Comparison of ENCODE assay signal across 8 cellular contexts in genomic region chr22:36977947-36978660, GRCh38. TPM values are rescaled to one million over a fixed set of nuclear protein-coding genes. Genes with fewer than 3 reads are reported as not detected.
DNase-seq lines count a peak whose midpoint lies in the region; FAIRE-seq and TF ChIP-seq lines count a peak whose summit lies in the region.

No MANE protein-coding gene starts in this region.

- no peak overlapping the region for H4K91ac ChIP-seq in trophoblast cell (ENCODE audit: low read depth, low read length)

- peaks cover 7% of the 10 kb centered on the region for H3K4me1 Mint-ChIP-seq in activated naive CD8-positive, alpha-beta T cell (ENCODE audit: low read depth)

- H3K4me1 ChIP-seq in cardiac muscle cell (ENCODE audit: low read depth) (no peaks in the 10 kb centered on the region), trophoblast cell (ENCODE audit: control insufficient read depth in 1 of 2, insufficient read depth in 2 of 2, low read length in 2 of 2) (peaks cover 0 to 2% of the 10 kb centered on the region in 2 experiments), tibial nerve (peaks cover 0 to 11% (median 2%) of the 10 kb centered on the region in 4 donors)

- H3K4me3 ChIP-seq in cardiac muscle cell: peak overlapping the region; percentile 23
- no peak overlapping the region for H3K4me3 ChIP-seq in trophoblast cell (ENCODE audit: low read depth, low read length)
- peak overlapping the region; percentile 24 to 45 (median 34) for H3K4me3 ChIP-seq in tibial nerve

- H3K23ac ChIP-seq in trophoblast cell (ENCODE audit: low read length): no peak overlapping the region

- no peaks in the 10 kb centered on the region for H3K79me2 ChIP-seq in trophoblast cell (ENCODE audit: control insufficient read depth, insufficient read depth, low read length, poor library complexity)

- H3K27ac ChIP-seq in cardiac muscle cell (no peak overlapping the region), trophoblast cell (ENCODE audit: low read depth, low read length) (no peak overlapping the region), tibial nerve (peak overlapping the region in 1 of 4 donors; percentile 44)

- no peaks in the 10 kb centered on the region for H3K9me3 Mint-ChIP-seq in activated naive CD8-positive, alpha-beta T cell (ENCODE audit: low read depth)

- peak in 1 of 2 donors; percentile 56 for TF ChIP-seq EP300 in tibial nerve (IDR thresholded peaks at IDR 0.05)

- H3K36me3 Mint-ChIP-seq in activated naive CD8-positive, alpha-beta T cell: no peaks in the 10 kb centered on the region

- H3K4me2 ChIP-seq in trophoblast cell (ENCODE audit: low read length): peak overlapping the region; percentile 54

- no peak overlapping the region for H2AK5ac ChIP-seq in trophoblast cell (ENCODE audit: low read length)

- H3K36me3 ChIP-seq in cardiac muscle cell (no peaks in the 10 kb centered on the region), trophoblast cell (ENCODE audit: control insufficient read depth in 1 of 2, insufficient read depth in 2 of 2, low read length in 2 of 2) (no peaks in the 10 kb centered on the region), tibial nerve (no peaks in the 10 kb centered on the region)

- peaks cover 3% of the 10 kb centered on the region for H3K79me1 ChIP-seq in trophoblast cell (ENCODE audit: low read length)

- H3K9me3 ChIP-seq in cardiac muscle cell (ENCODE audit: low read depth) (no peaks in the 10 kb centered on the region), trophoblast cell (ENCODE audit: insufficient read depth, low read depth, low read length) (no peaks in the 10 kb centered on the region), tibial nerve (no peaks in the 10 kb centered on the region)

- no peak overlapping the region for H2BK12ac ChIP-seq in trophoblast cell (ENCODE audit: low read length)

- H3K27ac Mint-ChIP-seq in activated naive CD8-positive, alpha-beta T cell: peak overlapping the region; percentile 82

- no peak overlapping the region for H2AFZ ChIP-seq in trophoblast cell (ENCODE audit: insufficient read depth, low read length, poor library complexity)

- H2BK5ac ChIP-seq in trophoblast cell (ENCODE audit: low read depth, low read length, poor library complexity): no peak overlapping the region

- no peaks in the 10 kb centered on the region for H3K27me3 ChIP-seq in cardiac muscle cell
- no peaks in the 10 kb centered on the region for H3K27me3 ChIP-seq in trophoblast cell (ENCODE audit: insufficient read depth, low read length)
- H3K27me3 ChIP-seq in tibial nerve: peaks cover 0 to 11% of the 10 kb centered on the region in 2 donors

- FAIRE-seq in H54 (lab: Jason Lieb, UNC): peak; percentile 53

- no peak overlapping the region for H3K14ac ChIP-seq in trophoblast cell (ENCODE audit: low read length)

- no peak overlapping the region for H4K8ac ChIP-seq in trophoblast cell (ENCODE audit: low read depth, low read length)

- H3K4ac ChIP-seq in trophoblast cell (ENCODE audit: low read depth, low read length): no peak overlapping the region

- TF ChIP-seq POLR2A in H54 (IDR thresholded peaks at IDR 0.05; ENCODE audit: low read depth, low read length): no peak
- TF ChIP-seq POLR2A in tibial nerve (IDR thresholded peaks at IDR 0.05): peak; percentile 11 to 20

- WGBS in trophoblast cell (ENCODE audit: extremely low coverage, insufficient coverage, insufficient read length): no CpG with 5 or more reads among the region's 18 CpGs
- WGBS in tibial nerve, 2 donors: 14 to 16% methylated on average over 18 of the region's 18 CpGs

- no peak overlapping the region for H3K18ac ChIP-seq in trophoblast cell (ENCODE audit: low read length)

- H4K12ac ChIP-seq in trophoblast cell (ENCODE audit: low read depth, low read length): no peak overlapping the region

- no peak overlapping the region for H3K9ac ChIP-seq in trophoblast cell (ENCODE audit: low read length)

- no peaks in the 10 kb centered on the region for H3K27me3 Mint-ChIP-seq in activated naive CD8-positive, alpha-beta T cell

- H2BK120ac ChIP-seq in trophoblast cell (ENCODE audit: insufficient read depth, low read length, poor library complexity): no peak overlapping the region

- TF ChIP-seq CTCF in cardiac muscle cell (IDR thresholded peaks at IDR 0.05; ENCODE audit: low read depth, low read length) (peak; percentile 84), tibial nerve (IDR thresholded peaks at IDR 0.05) (peak; percentile 89 to 95 (median 91))

- DNase-seq in COR-L47 (lab: John Stamatoyannopoulos, UW) (peak; percentile 87), H54 (ENCODE audit: insufficient read length, low spot score) (peak; percentile 71), NCI-H1105 (lab: John Stamatoyannopoulos, UW) (peak; percentile 52), SKM-1 (lab: John Stamatoyannopoulos, UW; ENCODE audit: unreplicated experiment) (peak; percentile 86), cardiac muscle cell (ENCODE audit: low read depth in 1 of 2, low spot score in 1 of 2) (peak; percentile 93), trophoblast cell (peak; percentile 84 to 94), tibial nerve (ENCODE audit: low spot score in 2 of 2) (peak; percentile 83 to 90)

- peak overlapping the region; percentile 90 for H3K4me3 Mint-ChIP-seq in activated naive CD8-positive, alpha-beta T cell

RNA-seq across cellular contexts. Expression of gene TST, which starts 41.1 kb away (rescaled TPM):
- total RNA-seq in cardiac muscle cell (63.8 and 78.0 TPM in 2 replicates), tibial nerve (10 to 100 TPM; 44.1 to 76.4 (median 66.7) TPM)
- 34.8 and 36.2 TPM in 2 replicates for polyA plus RNA-seq in cardiac muscle cell
- polyA plus RNA-seq in trophoblast cell (2013): 18.5 and 19.5 TPM in 2 replicates

RNA-seq across cellular contexts. Expression of gene MPST, which starts 41.4 kb away (rescaled TPM):
- total RNA-seq in cardiac muscle cell (152 and 155 TPM in 2 replicates), tibial nerve (100 to 1,000 TPM; 193 to 258 (median 199) TPM)
- 86.0 and 135 TPM in 2 replicates for polyA plus RNA-seq in cardiac muscle cell
- polyA plus RNA-seq in trophoblast cell (2013): 58.3 and 60.4 TPM in 2 replicates
